Comparison of ENCODE assay signal across 10 cellular contexts in genomic region chr6:102028173-102028572, GRCh38.
"Had no signal": no experiment of that assay in that cellular context is flagged by ENCODE, and none has a peak within 500 bp of the region (broad histone marks: within the 10 kb centered on the region; RNA-seq: fewer than 3 reads in every experiment).

No MANE protein-coding gene starts in this region.

- H3K27ac ChIP-seq: GM23248, HL-60, KMS-11 had no signal

- H3K4me3 ChIP-seq: GM23248 had no signal

- FAIRE-seq: H54 had no signal

- H2AFZ ChIP-seq: GM23248 had no signal

- H3K4me2 ChIP-seq: KMS-11 had no signal

- DNase-seq: GM23248, GOT3, H9, HCEC 1CT, HFFc6, IMR-90, KBM-7 had no signal

- H3K9ac ChIP-seq: GM23248, KMS-11 had no signal
